27 cellular contexts compared by ENCODE assay signal in genomic region chr9:6938873-6939272, GRCh38.
A peak's percentile ranks its signal among the peaks of the same experiment; 100 is the strongest.
DNase-seq lines count a peak whose midpoint lies in the region; ATAC-seq, FAIRE-seq and TF ChIP-seq lines count a peak whose summit lies in the region.
"Had no signal": no experiment of that assay in that cellular context is flagged by ENCODE, and none has a peak within 500 bp of the region (broad histone marks: within the 10 kb centered on the region; RNA-seq: fewer than 3 reads in every experiment).

No MANE protein-coding gene starts in this region.

- DNase-seq in astrocyte (ENCODE audit: low read depth) (peak; percentile 73), myocyte (ENCODE audit: low read depth) (peak; percentile 84), mesendoderm (no peak), sciatic nerve (ENCODE audit: low spot score) (no peak)
- no peak for DNase-seq in activated naive CD4-positive, alpha-beta T cell treated with anti-CD3 and anti-CD28 coated beads, Interleukin-2, amount 10 ng/mL, durations not matched to agents 7 days and 5 days
- DNase-seq: 8988T; activated CD4-positive, alpha-beta T cell treated with anti-CD3 and anti-CD28 coated beads for 36 hours; activated naive CD4-positive, alpha-beta T cell treated with anti-CD3 and anti-CD28 coated beads for 36 hours; activated T-cell treated with anti-CD3 and anti-CD28 coated beads, Interleukin-2, amount 50 U/mL, for 48 hours; Calu3; hypothalamus; NCI-H146; NCI-H526 treated with DMSO at 0.1 percent for 48 hours; small intestine; stimulated activated CD4-positive, alpha-beta T cell treated with anti-CD3 and anti-CD28 coated beads, Interleukin-2, amount 100 ng/mL, for 48 hours; stimulated activated naive CD8-positive, alpha-beta T cell treated with anti-CD3 and anti-CD28 coated beads, Interleukin-15, Interleukin-2, amounts not matched to agents 100 U/mL and 50 U/mL, for 24 hours; T-cell; thyroid gland had no signal

- H3K27ac Mint-ChIP-seq in astrocyte (ENCODE audit: unreplicated experiment) = peak overlapping the region; percentile 27
- H3K27ac Mint-ChIP-seq in activated naive CD4-positive, alpha-beta T cell treated with anti-CD3 and anti-CD28 coated beads, Interleukin-2, amount 10 ng/mL, durations not matched to agents 7 days and 5 days = no peak overlapping the region
- H3K27ac Mint-ChIP-seq: activated CD4-positive, alpha-beta T cell treated with anti-CD3 and anti-CD28 coated beads for 36 hours; activated naive CD4-positive, alpha-beta T cell treated with anti-CD3 and anti-CD28 coated beads for 36 hours; progenitor cell of endocrine pancreas; T-cell had no signal

- H3K18ac ChIP-seq in mesendoderm (ENCODE audit: low read length) = no peak overlapping the region

- H3K27ac ChIP-seq in ACC112 (ENCODE audit: low read depth, low read length) = peak overlapping the region; percentile 26; the same call in 1 of the 2 replicates
- H3K27ac ChIP-seq in HEK293 (ENCODE audit: extremely low read depth, low read depth, low read length) = no peak overlapping the region
- peak overlapping the region; percentile 31 for H3K27ac ChIP-seq in astrocyte (ENCODE audit: low read depth, low read length)
- H3K27ac ChIP-seq in mesendoderm (ENCODE audit: low read depth, low read length) = no peak overlapping the region
- H3K27ac ChIP-seq: BLaER1, thyroid gland had no signal

- peaks cover 23% of the 10 kb centered on the region for H3K4me1 ChIP-seq in ACC112 (ENCODE audit: control insufficient read depth, insufficient read depth, low read length, unreplicated experiment)
- H3K4me1 ChIP-seq in HEK293 (ENCODE audit: control insufficient read depth, insufficient read depth, low read length) = no peaks in the 10 kb centered on the region
- H3K4me1 ChIP-seq in astrocyte (ENCODE audit: insufficient read depth, low read length) = peaks cover 13% of the 10 kb centered on the region
- H3K4me1 ChIP-seq in mesendoderm (ENCODE audit: control insufficient read depth, low read depth, low read length) = no peaks in the 10 kb centered on the region
- H3K4me1 ChIP-seq: thyroid gland had no signal

- no peaks in the 10 kb centered on the region for H4K20me1 ChIP-seq in astrocyte (ENCODE audit: insufficient read depth, low read length)
- H4K20me1 ChIP-seq: BLaER1 had no signal

- peak overlapping the region; percentile 54 for H3K4me2 ChIP-seq in astrocyte (ENCODE audit: low read length)
- H3K4me2 ChIP-seq in mesendoderm (ENCODE audit: low read length) = no peak overlapping the region
- H3K4me2 ChIP-seq: BLaER1 had no signal

- H3K79me1 ChIP-seq in mesendoderm (ENCODE audit: low read length) = no peaks in the 10 kb centered on the region

- H3K4me1 Mint-ChIP-seq in astrocyte (ENCODE audit: low read depth, unreplicated experiment) = peaks cover 11% of the 10 kb centered on the region
- no peaks in the 10 kb centered on the region for H3K4me1 Mint-ChIP-seq in activated naive CD4-positive, alpha-beta T cell treated with anti-CD3 and anti-CD28 coated beads, Interleukin-2, amount 10 ng/mL, durations not matched to agents 7 days and 5 days

- no peak overlapping the region for H3K23ac ChIP-seq in mesendoderm (ENCODE audit: low read length)

- H3K9me3 ChIP-seq in HEK293 (ENCODE audit: control insufficient read depth, insufficient read depth, low read depth, low read length) (no peaks in the 10 kb centered on the region), astrocyte (ENCODE audit: insufficient read depth, low read depth, low read length) (no peaks in the 10 kb centered on the region)
- H3K9me3 ChIP-seq: thyroid gland had no signal

- H2BK5ac ChIP-seq in mesendoderm (ENCODE audit: low read length) = no peak overlapping the region

- peaks cover 5% of the 10 kb centered on the region for H3K9me3 Mint-ChIP-seq in astrocyte (ENCODE audit: unreplicated experiment)
- H3K9me3 Mint-ChIP-seq in activated naive CD4-positive, alpha-beta T cell treated with anti-CD3 and anti-CD28 coated beads, Interleukin-2, amount 10 ng/mL, durations not matched to agents 7 days and 5 days = no peaks in the 10 kb centered on the region
- H3K9me3 Mint-ChIP-seq: activated naive CD4-positive, alpha-beta T cell treated with anti-CD3 and anti-CD28 coated beads for 36 hours; neural crest cell; T-cell had no signal

- H3K27me3 Mint-ChIP-seq in astrocyte (ENCODE audit: low read depth, unreplicated experiment) = no peaks in the 10 kb centered on the region
- H3K27me3 Mint-ChIP-seq in activated naive CD4-positive, alpha-beta T cell treated with anti-CD3 and anti-CD28 coated beads, Interleukin-2, amount 10 ng/mL, durations not matched to agents 7 days and 5 days = no peaks in the 10 kb centered on the region
- H3K27me3 Mint-ChIP-seq: activated CD4-positive, alpha-beta T cell treated with anti-CD3 and anti-CD28 coated beads for 36 hours; progenitor cell of endocrine pancreas; T-cell had no signal

- no peak overlapping the region for H3K4me3 ChIP-seq in ACC112 (ENCODE audit: low read depth, low read length)
- no peak overlapping the region for H3K4me3 ChIP-seq in HEK293 (ENCODE audit: low read depth, low read length)
- H3K4me3 ChIP-seq in astrocyte (ENCODE audit: insufficient read depth, low read depth, low read length) = no peak overlapping the region
- H3K4me3 ChIP-seq in mesendoderm (ENCODE audit: low read length) = no peak overlapping the region
- H3K4me3 ChIP-seq: BLaER1, thyroid gland had no signal

- H3K27me3 ChIP-seq in ACC112 (ENCODE audit: insufficient read depth, low read length) (no peaks in the 10 kb centered on the region), astrocyte (ENCODE audit: insufficient read depth, low read length) (no peaks in the 10 kb centered on the region), mesendoderm (ENCODE audit: insufficient read depth, low read length, poor library complexity) (no peaks in the 10 kb centered on the region)
- H3K27me3 ChIP-seq: BLaER1, thyroid gland had no signal

- no peak overlapping the region for H2BK15ac ChIP-seq in mesendoderm (replicated peaks; ENCODE audit: low read depth)

- intact Hi-C loops in sciatic nerve (cut with DNase I) = no loop called here

- no peak overlapping the region for H2AK5ac ChIP-seq in mesendoderm (ENCODE audit: low read length)

- no peak for ATAC-seq in GM18870 (IDR thresholded peaks at IDR 0.05; ENCODE audit: unreplicated experiment)
- no peak for ATAC-seq in sciatic nerve
- ATAC-seq: activated CD4-positive, alpha-beta T cell treated with anti-CD3 and anti-CD28 coated beads for 36 hours; stimulated activated naive CD8-positive, alpha-beta T cell treated with anti-CD3 and anti-CD28 coated beads, Interleukin-15, Interleukin-2, amounts not matched to agents 100 U/mL and 50 U/mL, for 24 hours; T-cell had no signal

- no peak overlapping the region for H2BK120ac ChIP-seq in mesendoderm (ENCODE audit: low read depth, low read length)

- no peak for TF ChIP-seq CTCF in HEK293 (tag by site-specific recombination; IDR thresholded peaks at IDR 0.05)
- TF ChIP-seq CTCF in astrocyte (IDR thresholded peaks at IDR 0.05; ENCODE audit: insufficient read depth, low read depth, low read length) = no peak

- H3K9ac ChIP-seq in astrocyte (ENCODE audit: low read length) (no peak overlapping the region), mesendoderm (ENCODE audit: low read length) (no peak overlapping the region)
- H3K9ac ChIP-seq: BLaER1 had no signal

- H3K4ac ChIP-seq in mesendoderm (ENCODE audit: low read depth, low read length) = no peak overlapping the region

- H2AFZ ChIP-seq in ACC112 (ENCODE audit: low read length, unreplicated experiment) (no peak overlapping the region), astrocyte (ENCODE audit: low read depth, low read length) (no peak overlapping the region)

- H3K56ac ChIP-seq in mesendoderm (ENCODE audit: low read length) = no peak overlapping the region

- peaks cover 6% of the 10 kb centered on the region for H3K36me3 Mint-ChIP-seq in astrocyte (ENCODE audit: low read depth, unreplicated experiment)
- H3K36me3 Mint-ChIP-seq in activated naive CD4-positive, alpha-beta T cell treated with anti-CD3 and anti-CD28 coated beads, Interleukin-2, amount 10 ng/mL, durations not matched to agents 7 days and 5 days = peaks cover 6% of the 10 kb centered on the region

- H3K36me3 ChIP-seq in ACC112 (ENCODE audit: insufficient read depth, low read length) = no peaks in the 10 kb centered on the region
- H3K36me3 ChIP-seq in HEK293 (ENCODE audit: control insufficient read depth in 2 of 2, insufficient read depth in 1 of 2, low read length in 2 of 2) = no peaks in the 10 kb centered on the region; a peak in 1 of 3 replicates
- H3K36me3 ChIP-seq in astrocyte (ENCODE audit: insufficient read depth, low read length) = no peaks in the 10 kb centered on the region
- H3K36me3 ChIP-seq in mesendoderm (ENCODE audit: control insufficient read depth, insufficient read depth, low read length) = no peaks in the 10 kb centered on the region
- H3K36me3 ChIP-seq: thyroid gland had no signal

- FAIRE-seq in astrocyte (lab: Jason Lieb, UNC) = peak; percentile 26
- FAIRE-seq: frontal cortex, islet of Langerhans, small intestine, TTC549 had no signal

- H3K79me2 ChIP-seq in ACC112 (ENCODE audit: control insufficient read depth, insufficient read depth, low read length, unreplicated experiment) (no peaks in the 10 kb centered on the region), astrocyte (ENCODE audit: insufficient read depth, low read length) (no peaks in the 10 kb centered on the region), mesendoderm (ENCODE audit: control insufficient read depth, insufficient read depth, low read length) (no peaks in the 10 kb centered on the region)

- no CpG with 5 or more reads among the region's 2 CpGs for WGBS in mesendoderm (ENCODE audit: extremely low coverage, insufficient coverage, low lambda C conversion rate)

- POLR2A ChIA-PET in HEK293 (lab: Yijun Ruan, JAX) = no interaction called here

- H4K8ac ChIP-seq in mesendoderm (ENCODE audit: low read depth, low read length) = no peak overlapping the region

- H4K5ac ChIP-seq in mesendoderm (ENCODE audit: low read length) = no peak overlapping the region

- CTCF ChIA-PET in HEK293 (lab: Yijun Ruan, JAX) = interaction anchor here (1.6 kb wide), 1 partner anchor 30 kb away, joined by 3 read pairs; no protein-coding TSS in a partner anchor
- CTCF ChIA-PET in activated naive CD4-positive, alpha-beta T cell treated with anti-CD3 and anti-CD28 coated beads, Interleukin-2, amount 10 ng/mL, durations not matched to agents 7 days and 5 days (lab: Charles Lee) = no interaction called here

- H3K4me3 Mint-ChIP-seq in astrocyte (ENCODE audit: unreplicated experiment) = no peak overlapping the region
- H3K4me3 Mint-ChIP-seq in activated naive CD4-positive, alpha-beta T cell treated with anti-CD3 and anti-CD28 coated beads, Interleukin-2, amount 10 ng/mL, durations not matched to agents 7 days and 5 days = no peak overlapping the region
- H3K4me3 Mint-ChIP-seq: activated CD4-positive, alpha-beta T cell treated with anti-CD3 and anti-CD28 coated beads for 36 hours; activated naive CD4-positive, alpha-beta T cell treated with anti-CD3 and anti-CD28 coated beads for 36 hours; neural crest cell; T-cell had no signal

TF ChIP-seq in HEK293, 187 proteins besides CTCF, POLR2A, EP300 and RAD21 (continues in another document):
- TF ChIP-seq YY1 (tag by site-specific recombination; IDR thresholded peaks at IDR 0.05) (no peak), ZNF785 (tag by site-specific recombination; IDR thresholded peaks at IDR 0.05) (no peak), ZNF549 (tag by site-specific recombination; IDR thresholded peaks at IDR 0.05) (peak; percentile 55; the same call in 1 of the 2 replicates), MEIS1 (CRISPR knock-in tag; IDR thresholded peaks at IDR 0.05; ENCODE audit: borderline replicate concordance) (no peak)

Comparison
In these comparisons a context has a peak if more than half of its experiments do, and no peak if none do; other contexts are left out.
1. H3K27ac ChIP-seq: peak in ACC112 (single experiment) and astrocyte (single experiment); none in HEK293 (single experiment) and mesendoderm (single experiment).
2. DNase-seq: peak in astrocyte (single experiment) and myocyte (single experiment); none in mesendoderm (single experiment), activated naive CD4-positive, alpha-beta T cell treated with anti-CD3 and anti-CD28 coated beads, Interleukin-2, amount 10 ng/mL, durations not matched to agents 7 days and 5 days (single experiment) and sciatic nerve (single experiment).